ENCODE assay signal across 16 cellular contexts in the genomic region with DNA sequence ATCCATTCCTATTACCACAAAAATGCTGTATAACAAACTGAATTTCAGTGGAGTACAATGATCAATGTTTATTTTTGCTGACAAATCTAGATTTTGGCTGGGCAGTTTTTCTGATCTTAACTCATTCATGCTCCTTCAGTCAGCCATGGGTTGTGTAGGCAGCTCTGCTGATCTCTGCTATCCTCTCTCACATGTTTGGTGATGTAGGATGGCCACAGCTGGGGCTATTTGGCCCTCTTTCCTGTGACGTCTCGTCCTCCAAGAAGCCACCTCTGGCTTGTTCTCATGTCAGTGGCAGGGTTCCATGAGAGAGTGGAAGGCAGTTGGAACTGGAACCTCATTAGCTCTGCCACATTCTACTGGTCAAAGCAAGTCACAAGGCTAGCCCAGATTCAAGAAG. TPM values are rescaled to one million over a fixed set of nuclear protein-coding genes. Genes with fewer than 3 reads are reported as not detected.
DNase-seq lines count a peak whose midpoint lies in the region; ATAC-seq, FAIRE-seq and TF ChIP-seq lines count a peak whose summit lies in the region.
"Had no signal": no experiment of that assay in that cellular context is flagged by ENCODE, and none has a peak within 500 bp of the region (broad histone marks: within the 10 kb centered on the region; RNA-seq: fewer than 3 reads in every experiment).

No MANE protein-coding gene starts in this region.

- FAIRE-seq in A549 (lab: Jason Lieb, UNC): no peak
- FAIRE-seq in astrocyte (lab: Jason Lieb, UNC): no peak
- FAIRE-seq: GM19239 had no signal

- H3K9me3 ChIP-seq in A549 (no peaks in the 10 kb centered on the region), astrocyte (ENCODE audit: insufficient read depth, low read depth, low read length) (no peaks in the 10 kb centered on the region), mesenchymal stem cell (ENCODE audit: control insufficient read depth, low read length) (no peaks in the 10 kb centered on the region)
- H3K9me3 ChIP-seq: Caco-2, SJSA1 had no signal

- no peak for TF ChIP-seq RAD21 in A549 (conservative IDR thresholded peaks at IDR 0.05 in 1 of 2, IDR thresholded peaks at IDR 0.05 in 1 of 2)

- H3K4me1 ChIP-seq in A549 (peaks cover 37% of the 10 kb centered on the region), astrocyte (ENCODE audit: insufficient read depth, low read length) (no peaks in the 10 kb centered on the region), mesenchymal stem cell (ENCODE audit: control insufficient read depth, insufficient read depth, low read depth, low read length) (peaks cover 1% of the 10 kb centered on the region)
- H3K4me1 ChIP-seq: Caco-2 had no signal

- TF ChIP-seq CTCF in A549 (IDR thresholded peaks at IDR 0.05) (no peak), astrocyte (IDR thresholded peaks at IDR 0.05; ENCODE audit: insufficient read depth, low read depth, low read length) (no peak), fibroblast of mammary gland (conservative IDR thresholded peaks at IDR 0.05; ENCODE audit: control insufficient read depth, insufficient read depth, low read depth, low read length) (no peak)

- no peak overlapping the region for H2BK12ac ChIP-seq in mesenchymal stem cell (ENCODE audit: low read length in 2 of 2)

- peaks cover 74% of the 10 kb centered on the region for H3K79me2 ChIP-seq in astrocyte (ENCODE audit: insufficient read depth, low read length)

- DNase-seq in A549 (ENCODE audit: low read depth in 1 of 2, low spot score in 1 of 2): no peak
- DNase-seq in EH (ENCODE audit: low read depth): peak; percentile 16
- peak; percentile 7 for DNase-seq in astrocyte (ENCODE audit: low read depth)
- DNase-seq in fibroblast of mammary gland (ENCODE audit: low read depth): peak; percentile 53
- no peak for DNase-seq in mesenchymal stem cell
- DNase-seq in activated naive CD4-positive, alpha-beta T cell treated with anti-CD3 and anti-CD28 coated beads for 36 hours: no peak
- DNase-seq: Caco-2; CD4-positive, CD25-positive, alpha-beta regulatory T cell; H7; NCI-H187 treated with DMSO at 0.1 percent for 48 hours; NCI-H526 treated with DMSO at 0.1 percent for 48 hours had no signal

- H3K4me2 ChIP-seq in A549: no peak overlapping the region
- no peak overlapping the region for H3K4me2 ChIP-seq in astrocyte (ENCODE audit: low read length)
- H3K4me2 ChIP-seq in mesenchymal stem cell (ENCODE audit: low read length, poor library complexity, severe bottlenecking): no peak overlapping the region

- intact Hi-C loops in activated naive CD4-positive, alpha-beta T cell treated with anti-CD3 and anti-CD28 coated beads for 36 hours (cut with micrococcal nuclease): no loop called here

- no peak for ATAC-seq in A549
- ATAC-seq in HG03045 (IDR thresholded peaks at IDR 0.05; ENCODE audit: unreplicated experiment): no peak
- ATAC-seq in GM19023 (IDR thresholded peaks at IDR 0.05; ENCODE audit: unreplicated experiment): no peak

- no peak for TF ChIP-seq EP300 in A549 (IDR thresholded peaks at IDR 0.05)

- peaks cover 4% of the 10 kb centered on the region for H3K4me1 Mint-ChIP-seq in astrocyte (ENCODE audit: low read depth, unreplicated experiment)
- peaks cover 11% of the 10 kb centered on the region for H3K4me1 Mint-ChIP-seq in activated naive CD4-positive, alpha-beta T cell treated with anti-CD3 and anti-CD28 coated beads for 36 hours (ENCODE audit: low read depth)

- POLR2A ChIA-PET in A549 (lab: Yijun Ruan, JAX): no interaction called here

- 90% methylated on average over 2 of the region's 2 CpGs for WGBS in A549 (ENCODE audit: missing lambda C conversion rate)
- 90% methylated on average over 2 of the region's 2 CpGs for WGBS in mesenchymal stem cell

- CTCF ChIA-PET in A549 (lab: Yijun Ruan, JAX): interaction anchor here (0.7 kb wide), 1 partner anchor 341 kb away, joined by 3 read pairs; no protein-coding TSS in a partner anchor
- CTCF ChIA-PET in activated naive CD4-positive, alpha-beta T cell treated with anti-CD3 and anti-CD28 coated beads for 36 hours (lab: Charles Lee): no interaction called here

- H4K8ac ChIP-seq in mesenchymal stem cell (ENCODE audit: low read length): no peak overlapping the region

- H2BK15ac ChIP-seq in mesenchymal stem cell (ENCODE audit: low read depth, poor library complexity, severe bottlenecking): no peak overlapping the region

- no peak overlapping the region for H2BK120ac ChIP-seq in mesenchymal stem cell (ENCODE audit: low read depth, low read length)

- H3K9me3 Mint-ChIP-seq in astrocyte (ENCODE audit: unreplicated experiment): peaks cover 2% of the 10 kb centered on the region
- no peaks in the 10 kb centered on the region for H3K9me3 Mint-ChIP-seq in activated naive CD4-positive, alpha-beta T cell treated with anti-CD3 and anti-CD28 coated beads for 36 hours
- H3K9me3 Mint-ChIP-seq: CD4-positive, CD25-positive, alpha-beta regulatory T cell had no signal

- H3K4me3 ChIP-seq in A549: no peak overlapping the region
- H3K4me3 ChIP-seq in astrocyte (ENCODE audit: insufficient read depth, low read depth, low read length): no peak overlapping the region
- no peak overlapping the region for H3K4me3 ChIP-seq in fibroblast of mammary gland (ENCODE audit: control insufficient read depth, low read depth, low read length)
- H3K4me3 ChIP-seq in mesenchymal stem cell (ENCODE audit: insufficient read depth in 1 of 2, low read depth in 1 of 2, low read length in 2 of 2): no peak overlapping the region
- H3K4me3 ChIP-seq: SJSA1 had no signal

- no peak overlapping the region for H3K4me3 Mint-ChIP-seq in astrocyte (ENCODE audit: unreplicated experiment)
- H3K4me3 Mint-ChIP-seq in activated naive CD4-positive, alpha-beta T cell treated with anti-CD3 and anti-CD28 coated beads for 36 hours: no peak overlapping the region

- no peak overlapping the region for H4K91ac ChIP-seq in mesenchymal stem cell (ENCODE audit: low read length)

- H2AFZ ChIP-seq in astrocyte (ENCODE audit: low read depth, low read length) (no peak overlapping the region), mesenchymal stem cell (ENCODE audit: low read depth, low read length) (no peak overlapping the region)

- no peaks in the 10 kb centered on the region for H3K36me3 ChIP-seq in astrocyte (ENCODE audit: insufficient read depth, low read length)
- no peaks in the 10 kb centered on the region for H3K36me3 ChIP-seq in mesenchymal stem cell (ENCODE audit: control insufficient read depth in 1 of 2, insufficient read depth in 2 of 2, low read depth in 1 of 2, low read length in 2 of 2)

- no peak overlapping the region for H3K4ac ChIP-seq in mesenchymal stem cell (ENCODE audit: low read depth in 1 of 2, low read length in 2 of 2)

- no peaks in the 10 kb centered on the region for H3K27me3 Mint-ChIP-seq in astrocyte (ENCODE audit: low read depth, unreplicated experiment)
- no peaks in the 10 kb centered on the region for H3K27me3 Mint-ChIP-seq in activated naive CD4-positive, alpha-beta T cell treated with anti-CD3 and anti-CD28 coated beads for 36 hours (ENCODE audit: low read depth)
- H3K27me3 Mint-ChIP-seq: CD4-positive, CD25-positive, alpha-beta regulatory T cell had no signal

- no peak overlapping the region for H3K23ac ChIP-seq in mesenchymal stem cell (ENCODE audit: low read length in 2 of 2)

- H3K27ac ChIP-seq in A549 (no peak overlapping the region), astrocyte (ENCODE audit: low read depth, low read length) (no peak overlapping the region), mesenchymal stem cell (ENCODE audit: low read length, poor library complexity, severe bottlenecking) (no peak overlapping the region)
- H3K27ac ChIP-seq: RWPE1, SJSA1 had no signal

- H2AK5ac ChIP-seq in mesenchymal stem cell (ENCODE audit: low read length, severe bottlenecking): no peak overlapping the region

- H3K18ac ChIP-seq in mesenchymal stem cell (ENCODE audit: low read depth in 1 of 2, low read length in 2 of 2): no peak overlapping the region

- no peak overlapping the region for H3K27ac Mint-ChIP-seq in astrocyte (ENCODE audit: unreplicated experiment)
- no peak overlapping the region for H3K27ac Mint-ChIP-seq in activated naive CD4-positive, alpha-beta T cell treated with anti-CD3 and anti-CD28 coated beads for 36 hours
- H3K27ac Mint-ChIP-seq: CD4-positive, CD25-positive, alpha-beta regulatory T cell had no signal

- H2BK5ac ChIP-seq in mesenchymal stem cell (ENCODE audit: low read depth, low read length, poor library complexity, severe bottlenecking): no peak overlapping the region

- peaks cover 28% of the 10 kb centered on the region for H4K20me1 ChIP-seq in astrocyte (ENCODE audit: insufficient read depth, low read length)

- no peaks in the 10 kb centered on the region for H3K36me3 Mint-ChIP-seq in astrocyte (ENCODE audit: low read depth, unreplicated experiment)
- H3K36me3 Mint-ChIP-seq in activated naive CD4-positive, alpha-beta T cell treated with anti-CD3 and anti-CD28 coated beads for 36 hours (ENCODE audit: low read depth): no peaks in the 10 kb centered on the region

- H3K79me1 ChIP-seq in mesenchymal stem cell (replicated peaks; ENCODE audit: low read length, poor library complexity, severe bottlenecking): peaks cover 8% of the 10 kb centered on the region

- H3K27me3 ChIP-seq in astrocyte (ENCODE audit: insufficient read depth, low read length): no peaks in the 10 kb centered on the region
- H3K27me3 ChIP-seq in mesenchymal stem cell (ENCODE audit: control insufficient read depth in 1 of 2, insufficient read depth in 1 of 2, low read length in 2 of 2): no peaks in the 10 kb centered on the region
- H3K27me3 ChIP-seq: SJSA1 had no signal

- H3K9ac ChIP-seq in astrocyte (ENCODE audit: low read length): no peak overlapping the region
- no peak overlapping the region for H3K9ac ChIP-seq in mesenchymal stem cell (ENCODE audit: low read length)

- no peak overlapping the region for H3K14ac ChIP-seq in mesenchymal stem cell (ENCODE audit: low read length in 2 of 2)

- no peak for TF ChIP-seq POLR2A in A549 (IDR thresholded peaks at IDR 0.05; ENCODE audit: low read length)

RNA-seq across cellular contexts. Expression of a gene that starts 8.9 kb away (rescaled TPM):
- polyA plus RNA-seq in A549 (2011; rRNA removed) (74.2 and 88.9 TPM in 2 replicates), A549 (2017; fragmentation: RNase III; extraction: RNeasy Plus Mini Kit Qiagen cat#74134 plus additional on column Dnase treatment) (68.6 to 79.2 TPM (median 69.3 TPM) in 3 replicates)
- 36.7 and 40.2 TPM in 2 replicates for polyA plus RNA-seq in A549 (2012; cell fraction: cytosol; rRNA removed)
- polyA plus RNA-seq in A549 (2012; cell fraction: nucleus; rRNA removed): 20.2 and 25.2 TPM in 2 replicates
- polyA minus RNA-seq in A549 (2011; rRNA and poly(A)+ RNA removed): 88.5 and 102 TPM in 2 replicates
- 59.3 and 65.2 TPM in 2 replicates for total RNA-seq in astrocyte
- 19.6 TPM for polyA plus RNA-seq in mesenchymal stem cell (2013, experiment 1 of 2)
- polyA plus RNA-seq in mesenchymal stem cell (2013, experiment 2 of 2): 21.0 TPM
- total RNA-seq in activated naive CD4-positive, alpha-beta T cell treated with anti-CD3 and anti-CD28 coated beads for 36 hours: 10 to 100 TPM; 32.4 to 35.5 TPM

RNA-seq across cellular contexts. Expression of a gene that starts 9.0 kb away (rescaled TPM):
- polyA plus RNA-seq in A549 (2011; rRNA removed) (13.9 and 17.4 TPM in 2 replicates), A549 (2017; fragmentation: RNase III; extraction: RNeasy Plus Mini Kit Qiagen cat#74134 plus additional on column Dnase treatment) (8.0 to 9.3 TPM (median 8.6 TPM) in 3 replicates)
- polyA plus RNA-seq in A549 (2012; cell fraction: cytosol; rRNA removed): 2.3 and 2.5 TPM in 2 replicates
- polyA plus RNA-seq in A549 (2012; cell fraction: nucleus; rRNA removed): 1.2 and 1.8 TPM in 2 replicates
- polyA minus RNA-seq in A549 (2011; rRNA and poly(A)+ RNA removed): 4.7 and 4.8 TPM in 2 replicates
- total RNA-seq in astrocyte: 29.5 and 31.7 TPM in 2 replicates
- polyA plus RNA-seq in mesenchymal stem cell (2013, experiment 1 of 2): 8.2 TPM
- 8.2 TPM for polyA plus RNA-seq in mesenchymal stem cell (2013, experiment 2 of 2)
- 10 to 100 TPM; 16.1 to 17.3 TPM for total RNA-seq in activated naive CD4-positive, alpha-beta T cell treated with anti-CD3 and anti-CD28 coated beads for 36 hours

Comparison
In these comparisons a context has a peak if more than half of its experiments do, and no peak if none do; other contexts are left out.
1. DNase-seq: peak in EH (single experiment), astrocyte (single experiment) and fibroblast of mammary gland (single experiment); none in A549 (0 of 2), mesenchymal stem cell (single experiment) and activated naive CD4-positive, alpha-beta T cell treated with anti-CD3 and anti-CD28 coated beads for 36 hours (single experiment).